Comparison of ENCODE assay signal across 1 cellular context in genomic region chr19:14434543-14435319, GRCh38.
A peak's percentile ranks its signal among the peaks of the same experiment; 100 is the strongest.
TF ChIP-seq lines count a peak whose summit lies in the region.

No MANE protein-coding gene starts in this region.

TF ChIP-seq in K562, 482 proteins besides CTCF, POLR2A, EP300 and RAD21 (continues in another document):
- TF ChIP-seq RREB1 (CRISPR knock-in tag; IDR thresholded peaks at IDR 0.05) (no peak), PHF20 (IDR thresholded peaks at IDR 0.05; ENCODE audit: partially characterized antibody) (peak; percentile 14), ZNF175 (CRISPR knock-in tag; IDR thresholded peaks at IDR 0.05; ENCODE audit: low read depth) (0 out of 2 replicates have a peak, but pooled peaks have one; percentile 37), RBM25 (IDR thresholded peaks at IDR 0.05; ENCODE audit: low read depth, low read length, severe bottlenecking) (no peak), BCL6 (CRISPR knock-in tag; IDR thresholded peaks at IDR 0.05) (no peak), MAX (CRISPR knock-in tag; IDR thresholded peaks at IDR 0.05) (peak; percentile 33; the same call in 1 of the 2 replicates), MAFK (IDR thresholded peaks at IDR 0.05; ENCODE audit: low read length) (no peak), EP400 (IDR thresholded peaks at IDR 0.05) (peak; percentile 42; the same call in 1 of the 2 replicates), SAFB (IDR thresholded peaks at IDR 0.05; ENCODE audit: borderline replicate concordance, low read depth, low read length) (0 out of 2 replicates have a peak, but pooled peaks have one; percentile 7), ETV5 (CRISPR knock-in tag; IDR thresholded peaks at IDR 0.05; ENCODE audit: low read depth) (peak; percentile 94), ETV1 (tag; conservative IDR thresholded peaks at IDR 0.05; ENCODE audit: low read depth) (peak; percentile 93), ESRRA (IDR thresholded peaks at IDR 0.05; ENCODE audit: borderline replicate concordance, low read depth) (0 out of 2 replicates have a peak, but pooled peaks have one; percentile 13), SETDB1 (IDR thresholded peaks at IDR 0.05; ENCODE audit: low read length) (no peak), ETV6 (IDR thresholded peaks at IDR 0.05; ENCODE audit: borderline replicate concordance in 1 of 2, low read depth in 2 of 2, low read length in 1 of 2) (no peak), ETV6 (CRISPR knock-in tag; IDR thresholded peaks at IDR 0.05; ENCODE audit: borderline replicate concordance) (no peak), RCOR1 (IDR thresholded peaks at IDR 0.05; ENCODE audit: borderline replicate concordance in 1 of 2, low read depth in 2 of 2, low read length in 2 of 2) (0 out of 4 replicates have a peak, but pooled peaks of 1 of the 2 experiments have one; percentile 14), BCLAF1 (IDR thresholded peaks at IDR 0.05; ENCODE audit: borderline replicate concordance in 1 of 2, control insufficient read depth in 1 of 2, low read depth in 2 of 2, low read length in 1 of 2) (no peak), FOSL1 (tag; conservative IDR thresholded peaks at IDR 0.05) (peak; percentile 66), CEBPG (CRISPR knock-in tag; IDR thresholded peaks at IDR 0.05) (0 out of 2 replicates have a peak, but pooled peaks have one; percentile 14), CEBPG (tag; conservative IDR thresholded peaks at IDR 0.05 in 1 of 2, IDR thresholded peaks at IDR 0.05 in 1 of 2) (no peak), MAZ (CRISPR knock-in tag; conservative IDR thresholded peaks at IDR 0.05 in 1 of 2, IDR thresholded peaks at IDR 0.05 in 1 of 2) (peak; percentile 39 to 47; a peak in 3 of 4 replicates), SMARCA4 (IDR thresholded peaks at IDR 0.05) (peak; percentile 63; the same call in 1 of the 2 replicates), PHB (CRISPR knock-in tag; IDR thresholded peaks at IDR 0.05) (no peak), LARP7 (IDR thresholded peaks at IDR 0.05) (0 out of 2 replicates have a peak, but pooled peaks have one; percentile 26), GABPB1 (CRISPR knock-in tag; IDR thresholded peaks at IDR 0.05) (0 out of 2 replicates have a peak, but pooled peaks have one; percentile 50), PML (IDR thresholded peaks at IDR 0.05; ENCODE audit: low read length) (no peak), CTBP1 (IDR thresholded peaks at IDR 0.05; ENCODE audit: borderline replicate concordance) (peak; percentile 28; the same call in 1 of the 2 replicates), DMBX1 (CRISPR knock-in tag; IDR thresholded peaks at IDR 0.05; ENCODE audit: borderline replicate concordance) (no peak), NR2C1 (IDR thresholded peaks at IDR 0.05) (0 out of 2 replicates have a peak, but pooled peaks have one; percentile 18), NR2C1 (tag; IDR thresholded peaks at IDR 0.05) (no peak), ETS2 (tag; IDR thresholded peaks at IDR 0.05; ENCODE audit: borderline replicate concordance, poor library complexity, severe bottlenecking) (no peak), SUPT5H (IDR thresholded peaks at IDR 0.05) (peak; percentile 43; the same call in 1 of the 2 replicates), SMAD4 (CRISPR knock-in tag; conservative IDR thresholded peaks at IDR 0.05) (peak; percentile 82), TAF1 (IDR thresholded peaks at IDR 0.05; ENCODE audit: control insufficient read depth, extremely low read depth, insufficient read depth, low read length, severe bottlenecking) (peak; percentile 31), NRF1 (conservative IDR thresholded peaks at IDR 0.05 in 1 of 2, IDR thresholded peaks at IDR 0.05 in 1 of 2) (peak in 1 of 2 experiments; percentile 35; a peak in 1 of 4 replicates), PRDM10 (IDR thresholded peaks at IDR 0.05; ENCODE audit: partially characterized antibody) (peak; percentile 59), TFAP4 (CRISPR knock-in tag; IDR thresholded peaks at IDR 0.05; ENCODE audit: borderline replicate concordance) (peak; percentile 92), ZNF639 (CRISPR knock-in tag; conservative IDR thresholded peaks at IDR 0.05 in 1 of 2, IDR thresholded peaks at IDR 0.05 in 1 of 2) (no peak), CBX2 (IDR thresholded peaks at IDR 0.05; ENCODE audit: insufficient read depth, low read length, poor library complexity, severe bottlenecking) (no peak), ZNF280A (IDR thresholded peaks at IDR 0.05; ENCODE audit: low read depth, partially characterized antibody) (no peak), EGR1 (conservative IDR thresholded peaks at IDR 0.05) (no peak), KLF1 (tag; IDR thresholded peaks at IDR 0.05) (0 out of 2 replicates have a peak, but pooled peaks have one; percentile 28), RBFOX2 (IDR thresholded peaks at IDR 0.05; ENCODE audit: low read depth, low read length) (peak; percentile 51; the same call in 1 of the 2 replicates), PHF8 (IDR thresholded peaks at IDR 0.05; ENCODE audit: borderline replicate concordance, low read length) (no peak; the same call in 1 of the 2 replicates), GABPA (tag; conservative IDR thresholded peaks at IDR 0.05; ENCODE audit: low read depth) (peak; percentile 81), MNT (conservative IDR thresholded peaks at IDR 0.05) (0 out of 4 replicates have a peak, but pooled peaks have one; percentile 10 to 23)
